In the genomic region with DNA sequence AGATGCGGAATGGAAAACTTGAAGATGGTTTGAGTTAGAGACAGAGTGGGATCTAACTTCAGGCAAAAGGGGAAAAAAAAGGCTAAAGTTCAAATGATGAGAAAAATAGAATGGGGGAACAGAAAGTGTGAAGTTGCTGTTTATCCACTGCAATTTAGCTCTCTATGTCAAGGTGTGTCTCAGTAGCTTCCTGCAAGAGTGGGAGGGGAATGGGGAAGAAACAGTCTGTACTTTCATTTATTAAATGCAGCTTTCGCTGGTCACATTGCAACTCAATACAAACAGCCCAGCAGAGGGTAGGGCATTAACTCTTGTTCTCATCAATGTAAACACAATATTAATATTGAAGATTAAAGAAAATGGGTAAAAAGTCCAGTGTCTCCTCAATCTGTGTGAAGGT, we compare ENCODE assay signal across 13 cellular contexts.
"Had no signal": no experiment of that assay in that cellular context is flagged by ENCODE, and none has a peak within 500 bp of the region (broad histone marks: within the 10 kb centered on the region; RNA-seq: fewer than 3 reads in every experiment).

No MANE protein-coding gene starts in this region.

- H3K27me3 Mint-ChIP-seq: activated CD4-positive, alpha-beta memory T cell treated with anti-CD3 and anti-CD28 coated beads for 36 hours; activated naive CD8-positive, alpha-beta T cell treated with anti-CD3 and anti-CD28 coated beads, Interleukin-2, amount 10 ng/mL, durations not matched to agents 7 days and 5 days; naive thymus-derived CD8-positive, alpha-beta T cell had no signal

- H3K9me3 ChIP-seq: prostate gland had no signal

- H3K27ac Mint-ChIP-seq: activated CD4-positive, alpha-beta memory T cell treated with anti-CD3 and anti-CD28 coated beads for 36 hours; activated naive CD8-positive, alpha-beta T cell treated with anti-CD3 and anti-CD28 coated beads, Interleukin-2, amount 10 ng/mL, durations not matched to agents 7 days and 5 days; immature natural killer cell had no signal

- H3K4me3 Mint-ChIP-seq: activated CD4-positive, alpha-beta memory T cell treated with anti-CD3 and anti-CD28 coated beads for 36 hours; activated naive CD8-positive, alpha-beta T cell treated with anti-CD3 and anti-CD28 coated beads, Interleukin-2, amount 10 ng/mL, durations not matched to agents 7 days and 5 days; immature natural killer cell; naive thymus-derived CD8-positive, alpha-beta T cell had no signal

- H3K36me3 Mint-ChIP-seq: activated CD4-positive, alpha-beta memory T cell treated with anti-CD3 and anti-CD28 coated beads for 36 hours; activated naive CD8-positive, alpha-beta T cell treated with anti-CD3 and anti-CD28 coated beads, Interleukin-2, amount 10 ng/mL, durations not matched to agents 7 days and 5 days; naive thymus-derived CD8-positive, alpha-beta T cell had no signal

- H3K4me3 ChIP-seq: lung, prostate gland had no signal

- ATAC-seq: esophagus mucosa; naive thymus-derived CD8-positive, alpha-beta T cell; sciatic nerve had no signal

- H3K4me1 Mint-ChIP-seq: activated naive CD8-positive, alpha-beta T cell treated with anti-CD3 and anti-CD28 coated beads, Interleukin-2, amount 10 ng/mL, durations not matched to agents 7 days and 5 days; immature natural killer cell had no signal

- H3K36me3 ChIP-seq: prostate gland had no signal

- H3K9me3 Mint-ChIP-seq: activated naive CD8-positive, alpha-beta T cell treated with anti-CD3 and anti-CD28 coated beads, Interleukin-2, amount 10 ng/mL, durations not matched to agents 7 days and 5 days; immature natural killer cell; naive thymus-derived CD8-positive, alpha-beta T cell had no signal

- FAIRE-seq: bronchial epithelial cell had no signal

- DNase-seq: activated CD4-positive, alpha-beta memory T cell treated with anti-CD3 and anti-CD28 coated beads for 36 hours; activated gamma-delta T cell treated with Interleukin-2 at 50 U/mL for 16 hours; activated naive CD8-positive, alpha-beta T cell treated with anti-CD3 and anti-CD28 coated beads, Interleukin-2, amount 10 ng/mL, durations not matched to agents 7 days and 5 days; activated T-cell treated with anti-CD3 and anti-CD28 coated beads, Interleukin-2, amount 50 U/mL, for 48 hours; aorta; immature natural killer cell; naive thymus-derived CD8-positive, alpha-beta T cell; nucleus accumbens had no signal
